ENCODE assay signal across 23 cellular contexts in genomic region chr17:27600471-27600870, GRCh38. TPM values are rescaled to one million over a fixed set of nuclear protein-coding genes. Genes with fewer than 3 reads are reported as not detected.
DNase-seq lines count a peak whose midpoint lies in the region; ATAC-seq, FAIRE-seq and TF ChIP-seq lines count a peak whose summit lies in the region.
"Had no signal": no experiment of that assay in that cellular context is flagged by ENCODE, and none has a peak within 500 bp of the region (broad histone marks: within the 10 kb centered on the region; RNA-seq: fewer than 3 reads in every experiment).

No MANE protein-coding gene starts in this region.

- H3K36me3 ChIP-seq in HepG2 (replicated peaks in 1 of 2; ENCODE audit: control insufficient read depth in 1 of 2, insufficient read depth in 2 of 2, low read length in 2 of 2) (peaks cover 27 to 48% of the 10 kb centered on the region in 2 experiments), MM.1S (replicated peaks; ENCODE audit: insufficient read depth, low read length) (no peaks in the 10 kb centered on the region)

- H3K9me3 ChIP-seq in HepG2 (ENCODE audit: low read length) (no peaks in the 10 kb centered on the region), MM.1S (replicated peaks; ENCODE audit: insufficient read depth, low read length) (no peaks in the 10 kb centered on the region)
- H3K9me3 ChIP-seq: esophagus muscularis mucosa, lower lobe of right lung, right lobe of liver, tibial nerve had no signal

- POLR2A ChIA-PET in HepG2 (lab: Yijun Ruan, JAX): interaction anchor here (1.2 to 2.2 kb wide), 2 partner anchors 104 to 106 kb away, joined by 3 to 8 read pairs; no protein-coding TSS in a partner anchor

- in situ Hi-C loops in HepG2 (cut with HindIII; ENCODE audit: extremely low pct_ligation_motif_present, low pct_unique_long_range_greater_than_20kb): no loop called here

- ATAC-seq in HepG2: no peak

- FAIRE-seq in HepG2 (lab: Jason Lieb, UNC) (no peak), urothelium cell line (lab: Jason Lieb, UNC) (peak; percentile 70)
- FAIRE-seq: frontal cortex had no signal

- TF ChIP-seq CTCF in HepG2 (CRISPR knock-in tag; IDR thresholded peaks at IDR 0.05): no peak
- TF ChIP-seq CTCF in MM.1S (IDR thresholded peaks at IDR 0.05; ENCODE audit: low read length): no peak

- H3K4me2 ChIP-seq in HepG2 (ENCODE audit: low read depth, low read length) (no peak overlapping the region), MM.1S (ENCODE audit: low read depth, low read length) (no peak overlapping the region)
- H3K4me2 ChIP-seq: hepatocyte had no signal

- H3K4me1 Mint-ChIP-seq in activated CD4-positive, alpha-beta T cell treated with anti-CD3 and anti-CD28 coated beads, Interleukin-2, amount 10 ng/mL, durations not matched to agents 24 days and 14 days: peaks cover 22% of the 10 kb centered on the region

- H3F3A ChIP-seq in MM.1S (ENCODE audit: insufficient read depth, low read length): no peaks in the 10 kb centered on the region

- DNase-seq in activated CD4-positive, alpha-beta T cell treated with anti-CD3 and anti-CD28 coated beads, Interleukin-2, amount 10 ng/mL, durations not matched to agents 24 days and 14 days: no peak
- DNase-seq in activated CD4-positive, alpha-beta T cell treated with anti-CD3 and anti-CD28 coated beads for 4 hours: no peak
- DNase-seq in astrocyte of the hippocampus (ENCODE audit: low read depth, low spot score): peak; percentile 81
- DNase-seq in HepG2 (ENCODE audit: low spot score): no peak
- DNase-seq in urothelium cell line (ENCODE audit: low spot score): no peak
- no peak for DNase-seq in MM.1S
- DNase-seq in activated T-cell treated with anti-CD3 and anti-CD28 coated beads, Interleukin-2, amount 50 U/mL, for 1 hour: no peak
- DNase-seq in cerebellar nuclear complex (lab: John Stamatoyannopoulos, UW): no peak
- DNase-seq: lower lobe of right lung had no signal

- no peak for TF ChIP-seq RAD21 in HepG2 (CRISPR knock-in tag; IDR thresholded peaks at IDR 0.05)

- H3K9me2 ChIP-seq in MM.1S (replicated peaks; ENCODE audit: insufficient read depth, low read length): no peaks in the 10 kb centered on the region

- intact Hi-C loops in activated CD4-positive, alpha-beta T cell treated with anti-CD3 and anti-CD28 coated beads, Interleukin-2, amount 10 ng/mL, durations not matched to agents 24 days and 14 days (cut with micrococcal nuclease): loop anchor here (1.0 to 5.0 kb wide), 3 partner anchors 32 to 157 kb away; no protein-coding TSS in a partner anchor
- intact Hi-C loops in HepG2 (cut with micrococcal nuclease; ENCODE audit: unreplicated experiment): loop anchor here (10.0 kb wide), 2 partner anchors 246 to 366 kb away; no protein-coding TSS in a partner anchor

- TF ChIP-seq EP300 in HepG2 (IDR thresholded peaks at IDR 0.05; ENCODE audit: low read depth in 2 of 2, low read length in 2 of 2) (no peak), HepG2 (CRISPR knock-in tag; IDR thresholded peaks at IDR 0.05; ENCODE audit: borderline replicate concordance) (no peak)

- H3K9me3 Mint-ChIP-seq in activated CD4-positive, alpha-beta T cell treated with anti-CD3 and anti-CD28 coated beads, Interleukin-2, amount 10 ng/mL, durations not matched to agents 24 days and 14 days: no peaks in the 10 kb centered on the region
- H3K9me3 Mint-ChIP-seq: activated T-helper 1 cell treated with anti-CD3 and anti-CD28 coated beads, Interleukin-12 subunit alpha, Interleukin-12 subunit beta, Interleukin-2, Interleukin-4 antibody, amounts not matched to agents 30 ng/mL and 10 ng/mL and 1 ng/mL, durations not matched to agents 14 hours and 24 hours and 36 hours; brain; CD4-positive, alpha-beta memory T cell; naive thymus-derived CD8-positive, alpha-beta T cell; T-helper 1 cell treated with Interleukin-12 subunit alpha and Interleukin-12 subunit beta and Interleukin-4 antibody, amounts not matched to agents 30 μg/mL and 1 μg/mL, for 36 hours had no signal

- BruUV-seq in HepG2 (replicated peaks; lab: Mats Ljungman, UMichigan): TSS peak; percentile 25

- H3K27me3 Mint-ChIP-seq in activated CD4-positive, alpha-beta T cell treated with anti-CD3 and anti-CD28 coated beads, Interleukin-2, amount 10 ng/mL, durations not matched to agents 24 days and 14 days: no peaks in the 10 kb centered on the region
- H3K27me3 Mint-ChIP-seq: brain; CD4-positive, alpha-beta memory T cell; naive thymus-derived CD8-positive, alpha-beta T cell; progenitor cell of endocrine pancreas had no signal

- no peak overlapping the region for H3K4me3 Mint-ChIP-seq in activated CD4-positive, alpha-beta T cell treated with anti-CD3 and anti-CD28 coated beads, Interleukin-2, amount 10 ng/mL, durations not matched to agents 24 days and 14 days
- H3K4me3 Mint-ChIP-seq: activated T-helper 1 cell treated with anti-CD3 and anti-CD28 coated beads, Interleukin-12 subunit alpha, Interleukin-12 subunit beta, Interleukin-2, Interleukin-4 antibody, amounts not matched to agents 30 ng/mL and 10 ng/mL and 1 ng/mL, durations not matched to agents 14 hours and 24 hours and 36 hours; brain; naive thymus-derived CD8-positive, alpha-beta T cell; T-helper 1 cell treated with Interleukin-12 subunit alpha and Interleukin-12 subunit beta and Interleukin-4 antibody, amounts not matched to agents 30 μg/mL and 1 μg/mL, for 36 hours had no signal

- H2AFZ ChIP-seq in HepG2 (ENCODE audit: low read length) (no peak overlapping the region), MM.1S (ENCODE audit: low read length) (no peak overlapping the region)
- H2AFZ ChIP-seq: hepatocyte had no signal

- H3K4me1 ChIP-seq in HepG2 (ENCODE audit: insufficient read depth, low read length) (no peaks in the 10 kb centered on the region), MM.1S (ENCODE audit: low read length) (no peaks in the 10 kb centered on the region)
- H3K4me1 ChIP-seq: right lobe of liver had no signal

- H3K27ac ChIP-seq in HepG2 (ENCODE audit: extremely low read length, insufficient read depth, low read length) (no peak overlapping the region), MM.1S (ENCODE audit: low read length) (no peak overlapping the region)
- H3K27ac ChIP-seq: 22Rv1, esophagus muscularis mucosa, hepatocyte, HL-60, lower lobe of right lung, right lobe of liver, SK-N-MC had no signal

- peaks cover 4% of the 10 kb centered on the region; the same call in 1 of the 2 replicates for H4K20me1 ChIP-seq in HepG2 (ENCODE audit: insufficient read depth, low read length)
- no peaks in the 10 kb centered on the region for H4K20me1 ChIP-seq in MM.1S (ENCODE audit: insufficient read depth, low read length)

- H3K27ac Mint-ChIP-seq in activated CD4-positive, alpha-beta T cell treated with anti-CD3 and anti-CD28 coated beads, Interleukin-2, amount 10 ng/mL, durations not matched to agents 24 days and 14 days: peak overlapping the region; percentile 53
- H3K27ac Mint-ChIP-seq: progenitor cell of endocrine pancreas had no signal

- no peak for TF ChIP-seq POLR2A in HepG2 (IDR thresholded peaks at IDR 0.05; ENCODE audit: insufficient read depth in 1 of 2, low read depth in 2 of 2, low read length in 2 of 2)

- peaks cover 45% of the 10 kb centered on the region for H3K36me3 Mint-ChIP-seq in activated CD4-positive, alpha-beta T cell treated with anti-CD3 and anti-CD28 coated beads, Interleukin-2, amount 10 ng/mL, durations not matched to agents 24 days and 14 days (ENCODE audit: low read depth)

- H3K9ac ChIP-seq in HepG2 (ENCODE audit: insufficient read depth, low read depth, low read length) (no peak overlapping the region), MM.1S (ENCODE audit: low read length) (no peak overlapping the region)

- WGBS in HepG2 (ENCODE audit: low lambda C conversion rate): 97% methylated on average over 8 of the region's 8 CpGs

- no peak overlapping the region for H3K4me3 ChIP-seq in HepG2 (replicated peaks in 1 of 3; ENCODE audit: insufficient read depth in 1 of 3, low read depth in 2 of 3, low read length in 3 of 3)
- H3K4me3 ChIP-seq in MM.1S (ENCODE audit: low read length): no peak overlapping the region
- H3K4me3 ChIP-seq: esophagus muscularis mucosa, hepatocyte, lower lobe of right lung, right lobe of liver, SK-N-MC, tibial nerve had no signal

- CTCF ChIA-PET in HepG2 (lab: Yijun Ruan, JAX; ENCODE audit: low intra/inter-chr PET ratio, low total read pairs): interaction anchor here (0.7 to 5.3 kb wide), 10 partner anchors 17 to 364 kb away, joined by 3 to 66 read pairs (median 7); partner anchors contain the start of gene KSR1

- H3K79me2 ChIP-seq in HepG2 (ENCODE audit: insufficient read depth, low read length) (no peaks in the 10 kb centered on the region), MM.1S (ENCODE audit: low read length) (no peaks in the 10 kb centered on the region)
- H3K79me2 ChIP-seq: hepatocyte had no signal

- H3K27me3 ChIP-seq in HepG2 (ENCODE audit: control insufficient read depth in 1 of 2, insufficient read depth in 2 of 2, low read length in 2 of 2) (no peaks in the 10 kb centered on the region), MM.1S (replicated peaks; ENCODE audit: insufficient read depth, low read length) (no peaks in the 10 kb centered on the region)
- H3K27me3 ChIP-seq: esophagus muscularis mucosa, hepatocyte, right lobe of liver, tibial nerve had no signal

RNA-seq across cellular contexts. Expression of gene LGALS9, which starts 30.5 kb away (rescaled TPM):
- total RNA-seq in activated CD4-positive, alpha-beta T cell treated with anti-CD3 and anti-CD28 coated beads, Interleukin-2, amount 10 ng/mL, durations not matched to agents 24 days and 14 days: 46.4 and 51.6 TPM in 2 replicates
- 0.40 and 0.56 TPM in 2 replicates for total RNA-seq in HepG2 (2016; rRNA removed; fragmentation: Illumina TruSeq; extraction: Trizol)
- not detected in 2 replicates for total RNA-seq in HepG2 (2016; cell fraction: cytosol; rRNA removed; fragmentation: Illumina TruSeq; extraction: Trizol; ENCODE audit: low read depth)
- 0.26 TPM in 1 of 2 replicates, not detected in the other for total RNA-seq in HepG2 (2016; cell fraction: insoluble cytoplasmic fraction; rRNA removed; fragmentation: Illumina TruSeq; extraction: Trizol)
- total RNA-seq in HepG2 (2016; cell fraction: membrane; rRNA removed; fragmentation: Illumina TruSeq; extraction: Trizol): 0.48 TPM in 1 of 2 replicates, not detected in the other
- total RNA-seq in HepG2 (2016; cell fraction: nucleus; rRNA removed; fragmentation: Illumina TruSeq; extraction: Trizol): 0.41 and 0.59 TPM in 2 replicates
- 1.4 and 1.6 TPM in 2 replicates for polyA plus RNA-seq in HepG2 (2011; rRNA removed)
- polyA plus RNA-seq in HepG2 (2011; cell fraction: cytosol; rRNA removed): 0.46 and 0.60 TPM in 2 replicates
- 3.3 and 4.3 TPM in 2 replicates for polyA plus RNA-seq in HepG2 (2011; cell fraction: nucleus; rRNA removed)
- 2.2 and 2.8 TPM in 2 replicates for polyA plus RNA-seq in HepG2 (2012)
- 0.15 and 0.23 TPM in 2 replicates for polyA plus RNA-seq in HepG2 (2016; cell fraction: cytosol; fragmentation: Illumina TruSeq; extraction: Trizol; ENCODE audit: low read depth)
- 0.28 and 0.61 TPM in 2 replicates for polyA plus RNA-seq in HepG2 (2016; cell fraction: insoluble cytoplasmic fraction; fragmentation: Illumina TruSeq; extraction: Trizol; ENCODE audit: low read depth)
- polyA plus RNA-seq in HepG2 (2016; cell fraction: membrane; fragmentation: Illumina TruSeq; extraction: Trizol; ENCODE audit: low read depth): 0.21 and 0.37 TPM in 2 replicates
- polyA plus RNA-seq in HepG2 (2016; cell fraction: nucleus; fragmentation: Illumina TruSeq; extraction: Trizol; ENCODE audit: insufficient read depth, low read depth): 1.3 and 2.3 TPM in 2 replicates
- polyA minus RNA-seq in HepG2 (2011; rRNA and poly(A)+ RNA removed; ENCODE audit: low replicate concordance): 1.6 and 2.5 TPM in 2 replicates
- polyA minus RNA-seq in HepG2 (2011; cell fraction: cytosol; rRNA and poly(A)+ RNA removed): 0.62 TPM in 1 of 2 replicates, not detected in the other
- 3.3 and 3.4 TPM in 2 replicates for polyA minus RNA-seq in HepG2 (2011; cell fraction: nucleus; rRNA and poly(A)+ RNA removed)

Comparison
In these comparisons a context has a peak if more than half of its experiments do, and no peak if none do; other contexts are left out.
1. RNA of gene LGALS9, which starts 30.5 kb away (total RNA-seq): 46.4 to 51.6 TPM in activated CD4-positive, alpha-beta T cell treated with anti-CD3 and anti-CD28 coated beads, Interleukin-2, amount 10 ng/mL, durations not matched to agents 24 days and 14 days; 0.26 to 0.59 TPM in HepG2; every median in the first group is over 10 times any median in the second.